ENCODE assay signal across 17 cellular contexts in the genomic region with DNA sequence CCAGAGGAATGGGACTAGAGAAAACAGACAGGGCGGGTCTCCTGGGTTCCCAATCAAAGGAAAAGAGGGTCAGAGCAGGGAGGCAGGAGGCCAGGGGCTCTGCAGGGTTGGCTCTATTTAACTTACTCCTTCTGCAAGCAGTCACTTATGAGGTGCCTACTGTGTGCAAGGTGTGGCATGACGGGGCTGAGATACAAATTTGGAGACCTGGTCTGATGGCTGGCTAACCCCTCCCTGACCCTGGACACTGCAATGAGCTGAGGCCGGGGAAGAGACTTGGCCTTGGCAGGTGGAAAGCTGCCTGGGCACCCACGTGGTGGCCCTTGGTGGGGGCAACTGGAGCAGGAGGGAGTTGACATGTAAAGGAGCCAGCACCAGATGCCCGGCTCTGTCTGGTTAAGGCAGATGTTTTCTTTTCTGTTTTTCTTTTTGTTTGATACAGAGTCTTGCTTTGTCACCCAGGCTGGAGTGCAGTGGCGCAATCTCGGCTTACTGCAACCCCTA.
DNase-seq lines count a peak whose midpoint lies in the region; ATAC-seq and TF ChIP-seq lines count a peak whose summit lies in the region.
"Had no signal": no experiment of that assay in that cellular context is flagged by ENCODE, and none has a peak within 500 bp of the region (broad histone marks: within the 10 kb centered on the region; RNA-seq: fewer than 3 reads in every experiment).

No MANE protein-coding gene starts in this region.

- DNase-seq in RPMI8226 (peak; percentile 25), left lobe of liver (ENCODE audit: low spot score) (no peak), stomach (no peak)
- DNase-seq: CD8-positive, alpha-beta memory T cell; DMS 273 treated with DMSO at 0.1 percent for 48 hours; HCEC 1CT; NCI-H1048; NCI-H187 treated with DMSO at 0.1 percent for 48 hours; NCI-H2171; NCI-H446 treated with DMSO at 0.1 percent for 48 hours; NCI-H748 treated with DMSO at 0.1 percent for 48 hours; SHP77 had no signal

- TF ChIP-seq CTCF in stomach (IDR thresholded peaks at IDR 0.05), result no peak

- intact Hi-C loops in stomach (cut with DNase I; ENCODE audit: low total_unique reads), result no loop called here

- ATAC-seq in left lobe of liver (peak; percentile 34), HG02884 (IDR thresholded peaks at IDR 0.05; ENCODE audit: unreplicated experiment) (no peak), GM19395 (IDR thresholded peaks at IDR 0.05; ENCODE audit: unreplicated experiment) (no peak), GM21786 (IDR thresholded peaks at IDR 0.05; ENCODE audit: unreplicated experiment) (no peak)

- no peak for TF ChIP-seq POLR2A in stomach (IDR thresholded peaks at IDR 0.05)

- H3K27ac ChIP-seq in mucosa of rectum (ENCODE audit: low read depth in 2 of 2, low read length in 2 of 2) (peak overlapping the region; percentile 46 to 52), stomach (peak overlapping the region; percentile 72 to 91 (median 88))

- H3K27me3 ChIP-seq in mucosa of rectum (ENCODE audit: control insufficient read depth in 2 of 2, insufficient read depth in 2 of 2, low read length in 2 of 2), result no peaks in the 10 kb centered on the region
- H3K27me3 ChIP-seq in stomach, result no peaks in the 10 kb centered on the region
- H3K27me3 ChIP-seq: Peyer's patch had no signal

- peak overlapping the region in 1 of 2 donors; percentile 30 for H3K9ac ChIP-seq in mucosa of rectum (ENCODE audit: low read depth in 1 of 2, low read length in 2 of 2)

- 36 to 66% (median 49%) methylated on average over 7 of the region's 7 CpGs for WGBS in stomach, 5 donors

- H3K4me1 ChIP-seq in mucosa of rectum (ENCODE audit: control insufficient read depth in 2 of 2, insufficient read depth in 2 of 2, low read length in 2 of 2), result peaks cover 19 to 38% of the 10 kb centered on the region in 2 donors
- peaks cover 27 to 45% (median 41%) of the 10 kb centered on the region in 4 donors for H3K4me1 ChIP-seq in stomach

- H3K4me3 ChIP-seq in mucosa of rectum (ENCODE audit: low read length in 2 of 2), result no peak overlapping the region
- H3K4me3 ChIP-seq in stomach, result no peak overlapping the region
- H3K4me3 ChIP-seq: Peyer's patch had no signal

- H3K9me3 ChIP-seq in mucosa of rectum (ENCODE audit: control insufficient read depth in 2 of 2, low read length in 2 of 2), result no peaks in the 10 kb centered on the region
- H3K9me3 ChIP-seq in stomach, result no peaks in the 10 kb centered on the region
- H3K9me3 ChIP-seq: Peyer's patch had no signal

- TF ChIP-seq EP300 in stomach (IDR thresholded peaks at IDR 0.05), result no peak

- H3K36me3 ChIP-seq in mucosa of rectum (ENCODE audit: control insufficient read depth in 2 of 2, insufficient read depth in 2 of 2, low read length in 2 of 2) (no peaks in the 10 kb centered on the region), stomach (no peaks in the 10 kb centered on the region)
- H3K36me3 ChIP-seq: Peyer's patch had no signal
